In the genomic region with DNA sequence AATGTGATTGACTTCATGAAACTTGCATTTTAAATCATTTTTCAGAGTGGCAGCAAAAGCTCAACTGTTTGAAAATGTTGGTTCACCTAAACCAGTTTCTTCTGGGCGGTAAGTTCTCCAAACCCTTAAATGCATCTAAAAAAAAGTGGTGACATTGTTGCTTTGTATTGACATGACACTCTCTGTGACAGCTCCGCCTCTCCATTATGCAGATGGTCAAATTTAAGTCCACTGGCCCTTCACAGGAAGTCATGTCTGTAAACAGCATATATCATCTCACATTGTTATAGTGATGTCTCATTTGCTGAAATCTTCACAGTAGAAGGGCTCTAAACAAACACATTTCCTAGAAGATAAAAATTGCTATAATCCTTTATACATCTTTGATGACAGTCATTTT, we compare ENCODE assay signal across 33 cellular contexts.
"Had no signal": no experiment of that assay in that cellular context is flagged by ENCODE, and none has a peak within 500 bp of the region (broad histone marks: within the 10 kb centered on the region; RNA-seq: fewer than 3 reads in every experiment).

No MANE protein-coding gene starts in this region.

- H3K4me3 Mint-ChIP-seq: activated CD4-positive, alpha-beta memory T cell treated with anti-CD3 and anti-CD28 coated beads for 36 hours; activated CD4-positive, alpha-beta T cell treated with anti-CD3 and anti-CD28 coated beads for 36 hours; activated CD4-positive, alpha-beta T cell treated with anti-CD3 and anti-CD28 coated beads, Interleukin-2, amount 10 ng/mL, durations not matched to agents 24 days and 14 days; activated CD8-positive, alpha-beta memory T cell treated with anti-CD3 and anti-CD28 coated beads, Interleukin-2, amount 10 ng/mL, durations not matched to agents 7 days and 5 days; activated CD8-positive, alpha-beta T cell treated with anti-CD3 and anti-CD28 coated beads, Interleukin-2, amount 10 ng/mL, durations not matched to agents 7 days and 5 days; activated naive CD4-positive, alpha-beta T cell treated with anti-CD3 and anti-CD28 coated beads for 36 hours; activated naive CD4-positive, alpha-beta T cell treated with anti-CD3 and anti-CD28 coated beads, Interleukin-2, amount 50 U/mL, for 24 hours; activated naive CD8-positive, alpha-beta T cell treated with anti-CD3 and anti-CD28 coated beads for 36 hours; activated naive CD8-positive, alpha-beta T cell treated with anti-CD3 and anti-CD28 coated beads, Interleukin-2, amount 50 U/mL, for 24 hours; activated T-helper 1 cell treated with anti-CD3 and anti-CD28 coated beads, Interleukin-12 subunit alpha, Interleukin-12 subunit beta, Interleukin-2, Interleukin-4 antibody, amounts not matched to agents 30 ng/mL and 10 ng/mL and 1 ng/mL, durations not matched to agents 14 hours and 24 hours and 36 hours; central memory CD8-positive, alpha-beta T cell; dendritic cell treated with granulocyte-macrophage colony-stimulating factor and Interleukin-4, amounts not matched to agents 40 ng/mL and 50 ng/mL, for 4 days had no signal

- H3K4me3 ChIP-seq: adrenal gland, body of pancreas, coronary artery, dorsolateral prefrontal cortex, esophagus muscularis mucosa, gastrocnemius medialis, heart left ventricle had no signal

- H3K27ac ChIP-seq: adrenal gland, body of pancreas, coronary artery, dorsolateral prefrontal cortex, esophagus muscularis mucosa, foreskin keratinocyte, gastrocnemius medialis, heart left ventricle had no signal

- ATAC-seq: activated CD4-positive, alpha-beta T cell treated with anti-CD3 and anti-CD28 coated beads for 36 hours; activated CD8-positive, alpha-beta memory T cell treated with anti-CD3 and anti-CD28 coated beads, Interleukin-2, amount 10 ng/mL, durations not matched to agents 7 days and 5 days; activated CD8-positive, alpha-beta T cell treated with anti-CD3 and anti-CD28 coated beads, Interleukin-2, amount 10 ng/mL, durations not matched to agents 7 days and 5 days; activated naive CD8-positive, alpha-beta T cell treated with anti-CD3 and anti-CD28 coated beads, Interleukin-2, amount 50 U/mL, for 24 hours; body of pancreas; foreskin keratinocyte; gastrocnemius medialis; heart left ventricle had no signal

- DNase-seq: activated CD4-positive, alpha-beta memory T cell treated with anti-CD3 and anti-CD28 coated beads for 36 hours; activated CD4-positive, alpha-beta T cell treated with anti-CD3 and anti-CD28 coated beads for 36 hours; activated CD4-positive, alpha-beta T cell treated with anti-CD3 and anti-CD28 coated beads, Interleukin-2, amount 10 ng/mL, durations not matched to agents 24 days and 14 days; activated CD4-positive, CD25-positive, alpha-beta regulatory T cell; activated CD4-positive, CD25-positive, alpha-beta regulatory T cell treated with anti-CD3 and anti-CD28 coated beads, Interleukin-2, amount 50 U/mL, for 72 hours; activated CD8-positive, alpha-beta memory T cell treated with anti-CD3 and anti-CD28 coated beads, Interleukin-2, amount 10 ng/mL, durations not matched to agents 7 days and 5 days; activated CD8-positive, alpha-beta memory T cell treated with anti-CD3 and anti-CD28 coated beads, Interleukin-2, amount 50 U/mL, for 4 hours; activated CD8-positive, alpha-beta T cell treated with anti-CD3 and anti-CD28 coated beads, Interleukin-2, amount 10 ng/mL, durations not matched to agents 7 days and 5 days; activated effector memory CD4-positive, alpha-beta T cell treated with anti-CD3 and anti-CD28 coated beads, Interleukin-2, amount 50 U/mL, for 16 hours; activated naive CD4-positive, alpha-beta T cell treated with anti-CD3 and anti-CD28 coated beads for 36 hours; activated naive CD8-positive, alpha-beta T cell treated with anti-CD3 and anti-CD28 coated beads for 36 hours; activated naive CD8-positive, alpha-beta T cell treated with anti-CD3 and anti-CD28 coated beads, Interleukin-2, amount 50 U/mL, for 24 hours; activated T-cell treated with anti-CD3 and anti-CD28 coated beads, Interleukin-2, amount 50 U/mL, for 1 hour; activated T-cell treated with anti-CD3 and anti-CD28 coated beads, Interleukin-2, amount 50 U/mL, for 48 hours; adrenal gland; amygdala; aorta; body of pancreas; dorsolateral prefrontal cortex; effector memory CD4-positive, alpha-beta T cell; erythroblast; foreskin keratinocyte; gastrocnemius medialis; glutamatergic neuron; heart left ventricle; T-helper 2 cell had no signal

- H3K27me3 ChIP-seq: adrenal gland, body of pancreas, esophagus muscularis mucosa, foreskin keratinocyte, gastrocnemius medialis, heart left ventricle had no signal

- H3K4me1 Mint-ChIP-seq: activated CD4-positive, alpha-beta T cell treated with anti-CD3 and anti-CD28 coated beads for 36 hours; activated CD4-positive, alpha-beta T cell treated with anti-CD3 and anti-CD28 coated beads, Interleukin-2, amount 10 ng/mL, durations not matched to agents 24 days and 14 days; activated CD8-positive, alpha-beta memory T cell treated with anti-CD3 and anti-CD28 coated beads, Interleukin-2, amount 10 ng/mL, durations not matched to agents 7 days and 5 days; activated naive CD4-positive, alpha-beta T cell treated with anti-CD3 and anti-CD28 coated beads, Interleukin-2, amount 50 U/mL, for 24 hours; activated naive CD8-positive, alpha-beta T cell treated with anti-CD3 and anti-CD28 coated beads for 36 hours; activated naive CD8-positive, alpha-beta T cell treated with anti-CD3 and anti-CD28 coated beads, Interleukin-2, amount 50 U/mL, for 24 hours; central memory CD8-positive, alpha-beta T cell had no signal

- H3K4me1 ChIP-seq: adrenal gland, body of pancreas, esophagus muscularis mucosa, foreskin keratinocyte, gastrocnemius medialis, heart left ventricle had no signal

- H3K27ac Mint-ChIP-seq: activated CD4-positive, alpha-beta memory T cell treated with anti-CD3 and anti-CD28 coated beads for 36 hours; activated CD4-positive, alpha-beta T cell treated with anti-CD3 and anti-CD28 coated beads for 36 hours; activated CD4-positive, alpha-beta T cell treated with anti-CD3 and anti-CD28 coated beads, Interleukin-2, amount 10 ng/mL, durations not matched to agents 24 days and 14 days; activated CD8-positive, alpha-beta memory T cell treated with anti-CD3 and anti-CD28 coated beads, Interleukin-2, amount 10 ng/mL, durations not matched to agents 7 days and 5 days; activated CD8-positive, alpha-beta T cell treated with anti-CD3 and anti-CD28 coated beads, Interleukin-2, amount 10 ng/mL, durations not matched to agents 7 days and 5 days; activated naive CD4-positive, alpha-beta T cell treated with anti-CD3 and anti-CD28 coated beads for 36 hours; activated naive CD4-positive, alpha-beta T cell treated with anti-CD3 and anti-CD28 coated beads, Interleukin-2, amount 50 U/mL, for 24 hours; activated naive CD8-positive, alpha-beta T cell treated with anti-CD3 and anti-CD28 coated beads for 36 hours; activated naive CD8-positive, alpha-beta T cell treated with anti-CD3 and anti-CD28 coated beads, Interleukin-2, amount 50 U/mL, for 24 hours; activated T-helper 1 cell treated with anti-CD3 and anti-CD28 coated beads, Interleukin-12 subunit alpha, Interleukin-12 subunit beta, Interleukin-2, Interleukin-4 antibody, amounts not matched to agents 30 ng/mL and 10 ng/mL and 1 ng/mL, durations not matched to agents 14 hours and 24 hours and 36 hours; activated T-helper 2 cell treated with anti-CD3 and anti-CD28 coated beads, Interferon-gamma antibody, Interleukin-2, Interleukin-4, amounts not matched to agents 10 μg/mL and 5 μg/mL and 100 μg/mL, durations not matched to agents 14 hours and 24 hours and 36 hours; dendritic cell treated with granulocyte-macrophage colony-stimulating factor and Interleukin-4, amounts not matched to agents 40 ng/mL and 50 ng/mL, for 4 days had no signal

- H3K36me3 Mint-ChIP-seq: activated CD4-positive, alpha-beta memory T cell treated with anti-CD3 and anti-CD28 coated beads for 36 hours; activated CD8-positive, alpha-beta memory T cell treated with anti-CD3 and anti-CD28 coated beads, Interleukin-2, amount 10 ng/mL, durations not matched to agents 7 days and 5 days; activated naive CD4-positive, alpha-beta T cell treated with anti-CD3 and anti-CD28 coated beads, Interleukin-2, amount 50 U/mL, for 24 hours; activated naive CD8-positive, alpha-beta T cell treated with anti-CD3 and anti-CD28 coated beads for 36 hours had no signal

- H3K9me3 Mint-ChIP-seq: activated CD4-positive, alpha-beta memory T cell treated with anti-CD3 and anti-CD28 coated beads for 36 hours; activated CD4-positive, alpha-beta T cell treated with anti-CD3 and anti-CD28 coated beads, Interleukin-2, amount 10 ng/mL, durations not matched to agents 24 days and 14 days; activated naive CD4-positive, alpha-beta T cell treated with anti-CD3 and anti-CD28 coated beads for 36 hours; activated naive CD8-positive, alpha-beta T cell treated with anti-CD3 and anti-CD28 coated beads for 36 hours; activated naive CD8-positive, alpha-beta T cell treated with anti-CD3 and anti-CD28 coated beads, Interleukin-2, amount 50 U/mL, for 24 hours; activated T-helper 1 cell treated with anti-CD3 and anti-CD28 coated beads, Interleukin-12 subunit alpha, Interleukin-12 subunit beta, Interleukin-2, Interleukin-4 antibody, amounts not matched to agents 30 ng/mL and 10 ng/mL and 1 ng/mL, durations not matched to agents 14 hours and 24 hours and 36 hours; activated T-helper 2 cell treated with anti-CD3 and anti-CD28 coated beads, Interferon-gamma antibody, Interleukin-2, Interleukin-4, amounts not matched to agents 10 μg/mL and 5 μg/mL and 100 μg/mL, durations not matched to agents 14 hours and 24 hours and 36 hours; dendritic cell treated with granulocyte-macrophage colony-stimulating factor and Interleukin-4, amounts not matched to agents 40 ng/mL and 50 ng/mL, for 4 days had no signal

- H3K9me3 ChIP-seq: adrenal gland, body of pancreas, esophagus muscularis mucosa, gastrocnemius medialis, heart left ventricle had no signal

- H3K27me3 Mint-ChIP-seq: activated CD4-positive, alpha-beta memory T cell treated with anti-CD3 and anti-CD28 coated beads for 36 hours; activated CD4-positive, alpha-beta T cell treated with anti-CD3 and anti-CD28 coated beads for 36 hours; activated CD4-positive, alpha-beta T cell treated with anti-CD3 and anti-CD28 coated beads, Interleukin-2, amount 10 ng/mL, durations not matched to agents 24 days and 14 days; activated CD8-positive, alpha-beta memory T cell treated with anti-CD3 and anti-CD28 coated beads, Interleukin-2, amount 10 ng/mL, durations not matched to agents 7 days and 5 days; activated naive CD4-positive, alpha-beta T cell treated with anti-CD3 and anti-CD28 coated beads, Interleukin-2, amount 50 U/mL, for 24 hours; activated naive CD8-positive, alpha-beta T cell treated with anti-CD3 and anti-CD28 coated beads for 36 hours; activated naive CD8-positive, alpha-beta T cell treated with anti-CD3 and anti-CD28 coated beads, Interleukin-2, amount 50 U/mL, for 24 hours; central memory CD8-positive, alpha-beta T cell; dendritic cell treated with granulocyte-macrophage colony-stimulating factor and Interleukin-4, amounts not matched to agents 40 ng/mL and 50 ng/mL, for 4 days had no signal
